16 cellular contexts compared by ENCODE assay signal in the genomic region with DNA sequence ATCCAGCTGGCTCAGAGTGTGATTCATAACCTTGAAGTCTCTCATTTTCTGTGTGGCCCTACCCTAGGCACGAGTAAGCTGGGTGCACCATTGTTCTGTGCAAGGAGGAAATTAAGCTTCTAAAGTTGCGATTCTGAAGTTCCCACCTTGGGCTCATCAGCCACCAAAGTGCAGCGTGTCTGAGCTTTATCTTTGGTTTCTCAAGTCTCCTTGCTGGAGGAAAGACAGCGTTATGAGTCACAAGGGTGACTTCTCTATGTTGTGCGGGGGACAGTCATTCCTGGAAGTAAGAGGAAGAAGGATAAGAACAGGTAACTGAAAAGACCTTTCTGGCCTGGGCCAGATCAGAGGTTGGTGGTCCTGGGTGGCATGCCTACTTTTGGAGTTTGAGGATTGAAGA. TPM values are rescaled to one million over a fixed set of nuclear protein-coding genes. Genes with fewer than 3 reads are reported as not detected.
"Had no signal": no experiment of that assay in that cellular context is flagged by ENCODE, and none has a peak within 500 bp of the region (broad histone marks: within the 10 kb centered on the region; RNA-seq: fewer than 3 reads in every experiment).

No MANE protein-coding gene starts in this region.

- H3K27ac ChIP-seq: body of pancreas, heart left ventricle, prostate gland, suprapubic skin, upper lobe of left lung, WERI-Rb-1 had no signal

- H3K4me1 ChIP-seq: body of pancreas, prostate gland had no signal

- H3K9me3 ChIP-seq: body of pancreas, heart left ventricle, prostate gland, suprapubic skin, upper lobe of left lung had no signal

- DNase-seq: activated CD4-positive, alpha-beta memory T cell treated with anti-CD3 and anti-CD28 coated beads for 36 hours; activated CD8-positive, alpha-beta memory T cell treated with anti-CD3 and anti-CD28 coated beads, Interleukin-2, amount 10 ng/mL, durations not matched to agents 7 days and 5 days; activated T-cell treated with anti-CD3 and anti-CD28 coated beads, Interleukin-2, amount 50 U/mL, for 1 hour; body of pancreas; cortex of kidney; effector CD4-positive, alpha-beta T cell; heart left ventricle; immature natural killer cell; mesenchymal stem cell; naive thymus-derived CD8-positive, alpha-beta T cell; occipital lobe; right cardiac atrium; upper lobe of left lung; WERI-Rb-1 had no signal

- H3K4me3 ChIP-seq: body of pancreas, heart left ventricle, prostate gland, suprapubic skin, upper lobe of left lung had no signal

- ATAC-seq: activated CD8-positive, alpha-beta memory T cell treated with anti-CD3 and anti-CD28 coated beads, Interleukin-2, amount 10 ng/mL, durations not matched to agents 7 days and 5 days; body of pancreas; heart left ventricle; naive thymus-derived CD8-positive, alpha-beta T cell; right cardiac atrium had no signal

- H3K36me3 ChIP-seq: heart left ventricle, prostate gland, suprapubic skin, upper lobe of left lung, WERI-Rb-1 had no signal

- H3K27me3 ChIP-seq: body of pancreas, suprapubic skin, upper lobe of left lung had no signal

RNA-seq across cellular contexts. Expression of a gene that starts 16.8 kb away (rescaled TPM):
- total RNA-seq: activated CD4-positive, alpha-beta memory T cell treated with anti-CD3 and anti-CD28 coated beads for 36 hours; activated CD8-positive, alpha-beta memory T cell treated with anti-CD3 and anti-CD28 coated beads, Interleukin-2, amount 10 ng/mL, durations not matched to agents 7 days and 5 days; naive thymus-derived CD8-positive, alpha-beta T cell had no signal
- polyA plus RNA-seq: immature natural killer cell; naive thymus-derived CD8-positive, alpha-beta T cell had no signal
